Comparison of ENCODE assay signal across 14 cellular contexts in genomic region chr2:42241517-42241916, GRCh38.
"Had no signal": no experiment of that assay in that cellular context is flagged by ENCODE, and none has a peak within 500 bp of the region (broad histone marks: within the 10 kb centered on the region; RNA-seq: fewer than 3 reads in every experiment).

No MANE protein-coding gene starts in this region.

- FAIRE-seq: pancreas had no signal

- H3K27me3 Mint-ChIP-seq: activated naive CD4-positive, alpha-beta T cell treated with anti-CD3 and anti-CD28 coated beads, Interleukin-2, amount 10 ng/mL, durations not matched to agents 7 days and 5 days had no signal

- H3K27me3 ChIP-seq: body of pancreas, left lung, neural progenitor cell, pancreas, thyroid gland, vagina had no signal

- H3K4me3 Mint-ChIP-seq: activated naive CD4-positive, alpha-beta T cell treated with anti-CD3 and anti-CD28 coated beads, Interleukin-2, amount 10 ng/mL, durations not matched to agents 7 days and 5 days; activated T-helper 1 cell treated with anti-CD3 and anti-CD28 coated beads, Interleukin-12 subunit alpha, Interleukin-12 subunit beta, Interleukin-2, Interleukin-4 antibody, amounts not matched to agents 30 ng/mL and 10 ng/mL and 1 ng/mL, durations not matched to agents 14 hours and 24 hours and 36 hours; endodermal cell; neural progenitor cell had no signal

- ATAC-seq: body of pancreas, esophagus mucosa, left lung had no signal

- H3K4me1 ChIP-seq: neural progenitor cell had no signal

- H3K9me3 ChIP-seq: body of pancreas, left lung, pancreas, thyroid gland, vagina had no signal

- H3K36me3 Mint-ChIP-seq: neural progenitor cell had no signal

- H3K36me3 ChIP-seq: pancreas, thyroid gland, vagina had no signal

- H3K27ac Mint-ChIP-seq: activated T-helper 1 cell treated with anti-CD3 and anti-CD28 coated beads, Interleukin-12 subunit alpha, Interleukin-12 subunit beta, Interleukin-2, Interleukin-4 antibody, amounts not matched to agents 30 ng/mL and 10 ng/mL and 1 ng/mL, durations not matched to agents 14 hours and 24 hours and 36 hours; endodermal cell; neural progenitor cell had no signal

- H3K4me3 ChIP-seq: body of pancreas, left lung, neural progenitor cell, pancreas, thyroid gland, vagina had no signal

- H3K9me3 Mint-ChIP-seq: activated naive CD4-positive, alpha-beta T cell treated with anti-CD3 and anti-CD28 coated beads, Interleukin-2, amount 10 ng/mL, durations not matched to agents 7 days and 5 days; activated T-helper 1 cell treated with anti-CD3 and anti-CD28 coated beads, Interleukin-12 subunit alpha, Interleukin-12 subunit beta, Interleukin-2, Interleukin-4 antibody, amounts not matched to agents 30 ng/mL and 10 ng/mL and 1 ng/mL, durations not matched to agents 14 hours and 24 hours and 36 hours; endodermal cell; neural progenitor cell had no signal

- H3K27ac ChIP-seq: left lung, neural progenitor cell, thyroid gland, vagina had no signal

- DNase-seq: activated CD4-positive, alpha-beta T cell treated with anti-CD3 and anti-CD28 coated beads for 48 hours; activated naive CD4-positive, alpha-beta T cell treated with anti-CD3 and anti-CD28 coated beads, Interleukin-2, amount 10 ng/mL, durations not matched to agents 7 days and 5 days; amniotic stem cell; body of pancreas; cerebellar nuclear complex; endodermal cell; left lung; pancreas; stimulated activated CD4-positive, alpha-beta T cell treated with anti-CD3 and anti-CD28 coated beads, Interleukin-4, amount 100 ng/mL, for 4 hours; thyroid gland had no signal
